Comparison of ENCODE assay signal across 21 cellular contexts in the genomic region with DNA sequence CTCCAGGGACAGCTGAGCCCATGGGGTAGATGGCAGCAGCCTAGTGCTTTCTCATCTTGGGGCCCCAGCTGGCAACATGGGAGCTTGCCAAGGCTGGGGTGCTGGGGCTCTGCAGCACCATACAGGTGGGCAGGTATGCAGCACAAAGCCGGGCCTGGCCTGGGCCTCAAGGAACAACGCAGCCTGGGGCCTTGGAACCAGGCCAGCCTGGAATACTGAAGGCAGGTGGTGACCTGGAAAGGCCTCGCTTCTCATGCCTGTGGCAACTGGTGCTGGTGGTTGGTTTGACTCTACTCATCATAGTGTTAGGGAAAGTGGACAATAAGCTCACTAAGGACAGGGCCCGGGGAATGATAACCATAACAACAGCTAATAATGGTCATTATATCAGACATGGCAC. TPM values are rescaled to one million over a fixed set of nuclear protein-coding genes. Genes with fewer than 3 reads are reported as not detected.
DNase-seq lines count a peak whose midpoint lies in the region; ATAC-seq and TF ChIP-seq lines count a peak whose summit lies in the region.
"Had no signal": no experiment of that assay in that cellular context is flagged by ENCODE, and none has a peak within 500 bp of the region (broad histone marks: within the 10 kb centered on the region; RNA-seq: fewer than 3 reads in every experiment).

No MANE protein-coding gene starts in this region.

- peaks cover 18% of the 10 kb centered on the region for H3K4me1 ChIP-seq in psoas muscle

- WGBS in psoas muscle, 3 donors: 32 to 61% (median 40%) methylated on average over 4 of the region's 4 CpGs

- H3K4me3 ChIP-seq in psoas muscle: no peak overlapping the region
- no peak overlapping the region for H3K4me3 ChIP-seq in MG63
- H3K4me3 ChIP-seq: BLaER1 treated with 17β-estradiol and CSF1 and Interleukin-3, amounts not matched to agents 10 nM and 100 nM had no signal

- H3K9me3 ChIP-seq in psoas muscle (no peaks in the 10 kb centered on the region), MG63 (no peaks in the 10 kb centered on the region)

- intact Hi-C loops in psoas muscle (cut with DNase I): no loop called here

- ATAC-seq in psoas muscle (peak; percentile 44 to 56 (median 46)), HG02763 (IDR thresholded peaks at IDR 0.05; ENCODE audit: unreplicated experiment) (no peak), HG02798 (IDR thresholded peaks at IDR 0.05; ENCODE audit: poor library complexity, unreplicated experiment) (no peak)
- ATAC-seq: HepG2, Right ventricle myocardium inferior had no signal

- H3K27me3 ChIP-seq in psoas muscle (ENCODE audit: insufficient read depth in 3 of 3, low read length in 2 of 3) (no peaks in the 10 kb centered on the region), MG63 (no peaks in the 10 kb centered on the region)
- H3K27me3 ChIP-seq: BLaER1 treated with 17β-estradiol and CSF1 and Interleukin-3, amounts not matched to agents 10 nM and 100 nM had no signal

- H3K36me3 ChIP-seq in psoas muscle (ENCODE audit: insufficient read depth in 1 of 2, low read depth in 1 of 2): peaks cover 0 to 99% of the 10 kb centered on the region in 2 donors
- no peaks in the 10 kb centered on the region for H3K36me3 ChIP-seq in MG63

- peak; percentile 66 for DNase-seq in DMS 273 (lab: John Stamatoyannopoulos, UW; ENCODE audit: unreplicated experiment)
- DNase-seq in DMS 273 treated with DMSO at 0.1 percent for 48 hours (lab: John Stamatoyannopoulos, UW): no peak
- peak; percentile 40 for DNase-seq in NCI-H69 (lab: John Stamatoyannopoulos, UW)
- no peak for DNase-seq in psoas muscle
- DNase-seq in MG63: no peak
- DNase-seq: Calu3; CD8-positive, alpha-beta memory T cell; DMS53; EL; KBM-7; NCI-H1092; NCI-H146; NCI-H526 treated with DMSO at 0.1 percent for 48 hours; OCI-M1 had no signal

- TF ChIP-seq CTCF in psoas muscle (IDR thresholded peaks at IDR 0.05): no peak

- peak overlapping the region; percentile 15 for H3K27ac ChIP-seq in cingulate gyrus (ENCODE audit: low read depth, low read length)
- peak overlapping the region; percentile 69 for H3K27ac ChIP-seq in psoas muscle
- H3K27ac ChIP-seq: 22Rv1; BLaER1 treated with 17β-estradiol and CSF1 and Interleukin-3, amounts not matched to agents 10 nM and 100 nM had no signal

RNA-seq across cellular contexts. Expression of gene SDHB, which starts 27.0 kb away (rescaled TPM):
- total RNA-seq in psoas muscle: 100 to 1,000 TPM; 190 to 319 (median 208) TPM
- 100 to 1,000 TPM; 266 to 452 (median 280) TPM for polyA plus RNA-seq in psoas muscle
- total RNA-seq in MG63 (2014; rRNA removed; shearing (Covaris generic); ENCODE audit: low replicate concordance): 332 and 487 TPM in 2 replicates

RNA-seq across cellular contexts. Expression of gene PADI2, which starts 38.4 kb away (rescaled TPM):
- total RNA-seq in psoas muscle: 100 to 1,000 TPM; 198 to 956 (median 431) TPM
- polyA plus RNA-seq in psoas muscle: 100 to 1,000 TPM in 1 of 3 donors, 10 to 100 TPM in 2; 58.1 to 101 (median 58.3) TPM
- 0.20 TPM in 1 of 2 replicates, not detected in the other for total RNA-seq in MG63 (2014; rRNA removed; shearing (Covaris generic); ENCODE audit: low replicate concordance)
- total RNA-seq: CD8-positive, alpha-beta memory T cell; HepG2 had no signal
- polyA plus RNA-seq: CD8-positive, alpha-beta memory T cell; HepG2 had no signal

Comparison
In these comparisons a context has a peak if more than half of its experiments do, and no peak if none do; other contexts are left out.
1. DNase-seq: peak in DMS 273 (single experiment) and NCI-H69 (single experiment); none in DMS 273 treated with DMSO at 0.1 percent for 48 hours (single experiment), psoas muscle (0 of 2) and MG63 (single experiment).
2. ATAC-seq: peak in psoas muscle (4 of 4); none in HG02763 (single experiment) and HG02798 (single experiment).
3. RNA of gene PADI2, which starts 38.4 kb away (total RNA-seq): 198 to 956 TPM in psoas muscle; 0.20 TPM in MG63; every median in the first group is over 100 times any median in the second.